Comparison of ENCODE assay signal across 23 cellular contexts in the genomic region with DNA sequence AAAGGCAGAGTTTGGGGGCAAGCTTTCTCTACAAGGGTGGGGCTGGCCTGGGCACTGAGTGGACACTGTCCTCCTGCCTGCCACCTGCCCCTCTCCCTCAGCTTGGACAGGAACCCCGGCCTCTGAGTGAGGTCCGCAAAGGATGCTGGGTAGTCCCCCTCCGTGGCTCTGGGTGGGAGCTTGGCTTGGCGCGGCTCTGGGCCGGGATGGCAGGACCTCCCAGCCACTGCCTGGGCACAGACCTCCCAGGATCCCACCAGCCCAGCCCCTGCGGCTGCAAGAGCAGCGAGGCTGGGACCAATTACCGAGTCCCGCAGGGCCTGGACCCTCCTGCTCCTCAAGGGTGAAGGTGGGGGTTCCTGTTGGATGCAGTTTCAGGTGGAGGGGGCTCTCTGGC. TPM values are rescaled to one million over a fixed set of nuclear protein-coding genes. Genes with fewer than 3 reads are reported as not detected.
DNase-seq lines count a peak whose midpoint lies in the region; ATAC-seq, FAIRE-seq and TF ChIP-seq lines count a peak whose summit lies in the region.
"Had no signal": no experiment of that assay in that cellular context is flagged by ENCODE, and none has a peak within 500 bp of the region (broad histone marks: within the 10 kb centered on the region; RNA-seq: fewer than 3 reads in every experiment).

No MANE protein-coding gene starts in this region.

- TF ChIP-seq RAD21 in HepG2 (CRISPR knock-in tag; IDR thresholded peaks at IDR 0.05) = no peak

- no TSS peak for BruUV-seq in HepG2 (replicated peaks; lab: Mats Ljungman, UMichigan)

- ATAC-seq in HepG2 = no peak
- no peak for ATAC-seq in GM19395 (IDR thresholded peaks at IDR 0.05; ENCODE audit: unreplicated experiment)
- no peak for ATAC-seq in mucosa of descending colon
- ATAC-seq in HG02884 (IDR thresholded peaks at IDR 0.05; ENCODE audit: unreplicated experiment) = no peak
- ATAC-seq: activated CD8-positive, alpha-beta memory T cell treated with anti-CD3 and anti-CD28 coated beads, Interleukin-2, amount 10 ng/mL, durations not matched to agents 7 days and 5 days had no signal

- no peak for TF ChIP-seq CTCF in HepG2 (CRISPR knock-in tag; IDR thresholded peaks at IDR 0.05)
- no peak for TF ChIP-seq CTCF in mucosa of descending colon (IDR thresholded peaks at IDR 0.05)

- no peak overlapping the region for H3K4me3 ChIP-seq in BLaER1 treated with 17β-estradiol and CSF1 and Interleukin-3, amounts not matched to agents 10 nM and 100 nM
- H3K4me3 ChIP-seq in SK-N-MC = no peak overlapping the region
- 0 out of 6 replicates have a peak overlapping the region, but pooled peaks of 1 of the 3 experiments have one; percentile 69 for H3K4me3 ChIP-seq in HepG2 (replicated peaks in 1 of 3; ENCODE audit: insufficient read depth in 1 of 3, low read depth in 2 of 3, low read length in 3 of 3)
- no peak overlapping the region for H3K4me3 ChIP-seq in skeletal muscle tissue (ENCODE audit: low read length in 3 of 3)
- no peak overlapping the region for H3K4me3 ChIP-seq in mucosa of descending colon
- H3K4me3 ChIP-seq: HAP-1 had no signal

- H3K36me3 ChIP-seq in BLaER1 treated with 17β-estradiol and CSF1 and Interleukin-3, amounts not matched to agents 10 nM and 100 nM = no peaks in the 10 kb centered on the region
- H3K36me3 ChIP-seq in SK-N-MC (ENCODE audit: insufficient read depth, low read length) = peaks cover 6% of the 10 kb centered on the region
- no peaks in the 10 kb centered on the region for H3K36me3 ChIP-seq in HepG2 (replicated peaks in 1 of 2; ENCODE audit: control insufficient read depth in 1 of 2, insufficient read depth in 2 of 2, low read length in 2 of 2)
- no peaks in the 10 kb centered on the region for H3K36me3 ChIP-seq in skeletal muscle tissue (ENCODE audit: control insufficient read depth in 3 of 3, insufficient read depth in 3 of 3, low read length in 3 of 3)
- H3K36me3 ChIP-seq in mucosa of descending colon (ENCODE audit: low read depth) = no peaks in the 10 kb centered on the region
- H3K36me3 ChIP-seq: HAP-1, WERI-Rb-1 had no signal

- H3K4me2 ChIP-seq in BLaER1 treated with 17β-estradiol and CSF1 and Interleukin-3, amounts not matched to agents 10 nM and 100 nM = peak overlapping the region in 6 of 11 experiments; percentile 81 to 98 (median 88); a peak in 9 of 22 replicates
- H3K4me2 ChIP-seq in HepG2 (ENCODE audit: low read depth, low read length) = peak overlapping the region; percentile 98

- intact Hi-C loops in HepG2 (cut with micrococcal nuclease; ENCODE audit: unreplicated experiment) (no loop called here), mucosa of descending colon (cut with DNase I, micrococcal nuclease) (no loop called here)

- in situ Hi-C loops in HepG2 (cut with HindIII; ENCODE audit: extremely low pct_ligation_motif_present, low pct_unique_long_range_greater_than_20kb) = no loop called here

- H3K9ac ChIP-seq in BLaER1 treated with 17β-estradiol and CSF1 and Interleukin-3, amounts not matched to agents 10 nM and 100 nM = 0 out of 22 replicates have a peak overlapping the region, but pooled peaks of 1 of the 11 experiments have one; percentile 29
- no peak overlapping the region for H3K9ac ChIP-seq in SK-N-MC (ENCODE audit: insufficient read length)
- peak overlapping the region; percentile 66; the same call in 1 of the 2 replicates for H3K9ac ChIP-seq in HepG2 (ENCODE audit: insufficient read depth, low read depth, low read length)
- peak overlapping the region in 1 of 3 donors; percentile 25 for H3K9ac ChIP-seq in skeletal muscle tissue (ENCODE audit: low read depth in 1 of 3, low read length in 3 of 3)

- TF ChIP-seq POLR2A in HepG2 (IDR thresholded peaks at IDR 0.05; ENCODE audit: insufficient read depth in 1 of 2, low read depth in 2 of 2, low read length in 2 of 2) = no peak

- no peak overlapping the region for H3K27ac ChIP-seq in BLaER1 treated with 17β-estradiol and CSF1 and Interleukin-3, amounts not matched to agents 10 nM and 100 nM
- H3K27ac ChIP-seq in SK-N-MC (peak overlapping the region; percentile 67), HepG2 (ENCODE audit: extremely low read length, insufficient read depth, low read length) (peak overlapping the region; percentile 77), skeletal muscle tissue (ENCODE audit: low read depth, low read length) (peak overlapping the region; percentile 70), substantia nigra (ENCODE audit: low read depth, low read length, poor library complexity, severe bottlenecking) (no peak overlapping the region)
- H3K27ac ChIP-seq: HL-60, WERI-Rb-1 had no signal

- peaks cover 36 to 89% (median 80%) of the 10 kb centered on the region in 10 experiments for H3K4me1 ChIP-seq in BLaER1 treated with 17β-estradiol and CSF1 and Interleukin-3, amounts not matched to agents 10 nM and 100 nM
- H3K4me1 ChIP-seq in HepG2 (ENCODE audit: insufficient read depth, low read length) (peaks cover 74% of the 10 kb centered on the region), skeletal muscle tissue (ENCODE audit: control insufficient read depth in 3 of 3, insufficient read depth in 3 of 3, low read length in 3 of 3) (peaks cover 0 to 23% (median 14%) of the 10 kb centered on the region in 3 donors), mucosa of descending colon (ENCODE audit: low read depth) (peaks cover 5% of the 10 kb centered on the region)
- H3K4me1 ChIP-seq: HAP-1 had no signal

- WGBS in HepG2 (ENCODE audit: low lambda C conversion rate) = 65% methylated on average over 7 of the region's 10 CpGs

- peaks cover 55 to 82% (median 70%) of the 10 kb centered on the region in 11 experiments for H3K27me3 ChIP-seq in BLaER1 treated with 17β-estradiol and CSF1 and Interleukin-3, amounts not matched to agents 10 nM and 100 nM
- H3K27me3 ChIP-seq in HepG2 (ENCODE audit: control insufficient read depth in 1 of 2, insufficient read depth in 2 of 2, low read length in 2 of 2) = no peaks in the 10 kb centered on the region; a peak in 1 of 5 replicates
- H3K27me3 ChIP-seq in skeletal muscle tissue (ENCODE audit: control insufficient read depth in 3 of 3, insufficient read depth in 3 of 3, low read length in 3 of 3) = peaks cover 40 to 73% (median 67%) of the 10 kb centered on the region in 3 donors

- POLR2A ChIA-PET in HepG2 (lab: Yijun Ruan, JAX) = interaction anchor here (0.6 to 9.4 kb wide), 9 partner anchors 10 to 394 kb away, joined by 3 to 252 read pairs (median 6); a partner anchor contains a TSS

- CTCF ChIA-PET in HepG2 (lab: Yijun Ruan, JAX; ENCODE audit: low intra/inter-chr PET ratio, low total read pairs) = no interaction called here

- FAIRE-seq in HepG2 (lab: Jason Lieb, UNC) = no peak
- FAIRE-seq: endometrium, GM12891 had no signal

- no peaks in the 10 kb centered on the region for H3K9me3 ChIP-seq in BLaER1 treated with 17β-estradiol and CSF1 and Interleukin-3, amounts not matched to agents 10 nM and 100 nM (replicated peaks in 1 of 11)
- H3K9me3 ChIP-seq in SK-N-MC (ENCODE audit: low read depth, low read length) (no peaks in the 10 kb centered on the region), HepG2 (ENCODE audit: low read length) (no peaks in the 10 kb centered on the region), skeletal muscle tissue (ENCODE audit: control insufficient read depth in 3 of 3, low read length in 3 of 3) (no peaks in the 10 kb centered on the region), mucosa of descending colon (no peaks in the 10 kb centered on the region)
- H3K9me3 ChIP-seq: HAP-1 had no signal

- H2AFZ ChIP-seq in HepG2 (ENCODE audit: low read length) = no peak overlapping the region

- TF ChIP-seq EP300 in HepG2 (IDR thresholded peaks at IDR 0.05; ENCODE audit: low read depth in 2 of 2, low read length in 2 of 2) (no peak), HepG2 (CRISPR knock-in tag; IDR thresholded peaks at IDR 0.05; ENCODE audit: borderline replicate concordance) (no peak)

- no peak for DNase-seq in SK-N-MC (ENCODE audit: low read depth, low spot score)
- no peak for DNase-seq in HepG2 (ENCODE audit: low spot score)
- no peak for DNase-seq in substantia nigra (lab: John Stamatoyannopoulos, UW)
- DNase-seq in mucosa of descending colon = no peak
- DNase-seq: ACHN; activated CD4-positive, alpha-beta T cell treated with anti-CD3 and anti-CD28 coated beads, Interleukin-2, amount 10 ng/mL, durations not matched to agents 7 days and 5 days; activated CD8-positive, alpha-beta memory T cell treated with anti-CD3 and anti-CD28 coated beads, Interleukin-2, amount 10 ng/mL, durations not matched to agents 7 days and 5 days; aorta; Calu3; dermis blood vessel endothelial cell; NCI-H1092; NCI-H187 treated with DMSO at 0.1 percent for 48 hours; NCI-H524 treated with DMSO at 0.1 percent for 48 hours; stimulated activated CD4-positive, alpha-beta T cell treated with anti-CD3 and anti-CD28 coated beads, Interleukin-1b, Interleukin-23, amount 100 ng/mL, for 48 hours; WERI-Rb-1 had no signal

- peaks cover 4% of the 10 kb centered on the region for H3K79me2 ChIP-seq in HepG2 (ENCODE audit: insufficient read depth, low read length)

- H4K20me1 ChIP-seq in BLaER1 treated with 17β-estradiol and CSF1 and Interleukin-3, amounts not matched to agents 10 nM and 100 nM = peaks cover 0 to 25% (median 6%) of the 10 kb centered on the region in 11 experiments; a peak in 10 of 22 replicates
- no peaks in the 10 kb centered on the region for H4K20me1 ChIP-seq in HepG2 (ENCODE audit: insufficient read depth, low read length)

RNA-seq across cellular contexts. Expression of a gene that starts 2.9 kb away (rescaled TPM):
- total RNA-seq in HepG2 (2016; rRNA removed; fragmentation: Illumina TruSeq; extraction: Trizol) (1.3 and 1.9 TPM in 2 replicates), skeletal muscle tissue (3.7 TPM), mucosa of descending colon (10 to 100 TPM in 2 of 3 donors, 1 to 10 TPM in 1; 4.7 to 20.0 (median 12.6) TPM)
- 1.1 and 1.6 TPM in 2 replicates for total RNA-seq in HepG2 (2016; cell fraction: cytosol; rRNA removed; fragmentation: Illumina TruSeq; extraction: Trizol; ENCODE audit: low read depth)
- 0.94 and 1.8 TPM in 2 replicates for total RNA-seq in HepG2 (2016; cell fraction: insoluble cytoplasmic fraction; rRNA removed; fragmentation: Illumina TruSeq; extraction: Trizol)
- total RNA-seq in HepG2 (2016; cell fraction: membrane; rRNA removed; fragmentation: Illumina TruSeq; extraction: Trizol) = 2.7 and 3.0 TPM in 2 replicates
- 1.4 and 2.1 TPM in 2 replicates for total RNA-seq in HepG2 (2016; cell fraction: nucleus; rRNA removed; fragmentation: Illumina TruSeq; extraction: Trizol)
- polyA plus RNA-seq in HepG2 (2011; rRNA removed) = 1.6 and 2.0 TPM in 2 replicates
- 1.1 and 2.3 TPM in 2 replicates for polyA plus RNA-seq in HepG2 (2011; cell fraction: cytosol; rRNA removed)
- 8.4 and 10.3 TPM in 2 replicates for polyA plus RNA-seq in HepG2 (2011; cell fraction: nucleus; rRNA removed)
- 2.4 and 3.1 TPM in 2 replicates for polyA plus RNA-seq in HepG2 (2012)
- 1.8 and 1.9 TPM in 2 replicates for polyA plus RNA-seq in HepG2 (2016; cell fraction: cytosol; fragmentation: Illumina TruSeq; extraction: Trizol; ENCODE audit: low read depth)
- polyA plus RNA-seq in HepG2 (2016; cell fraction: insoluble cytoplasmic fraction; fragmentation: Illumina TruSeq; extraction: Trizol; ENCODE audit: low read depth) = 7.2 and 8.4 TPM in 2 replicates
- polyA plus RNA-seq in HepG2 (2016; cell fraction: membrane; fragmentation: Illumina TruSeq; extraction: Trizol; ENCODE audit: low read depth) = 3.3 and 4.0 TPM in 2 replicates
- polyA plus RNA-seq in HepG2 (2016; cell fraction: nucleus; fragmentation: Illumina TruSeq; extraction: Trizol; ENCODE audit: insufficient read depth, low read depth) = 9.0 and 10.0 TPM in 2 replicates
- 0.28 and 1.8 TPM in 2 replicates for polyA minus RNA-seq in HepG2 (2011; rRNA and poly(A)+ RNA removed; ENCODE audit: low replicate concordance)
- 1.9 and 4.0 TPM in 2 replicates for polyA minus RNA-seq in HepG2 (2011; cell fraction: cytosol; rRNA and poly(A)+ RNA removed)
- 0.77 and 0.87 TPM in 2 replicates for polyA minus RNA-seq in HepG2 (2011; cell fraction: nucleus; rRNA and poly(A)+ RNA removed)
- total RNA-seq: Calu3 had no signal

RNA-seq across cellular contexts. Expression of a gene that starts 10.7 kb away (rescaled TPM):
- total RNA-seq in HepG2 (2016; rRNA removed; fragmentation: Illumina TruSeq; extraction: Trizol) (25.9 and 33.7 TPM in 2 replicates), skeletal muscle tissue (8.4 TPM), mucosa of descending colon (10 to 100 TPM in 1 of 3 donors, 1 to 10 TPM in 2; 4.1 to 46.1 (median 9.5) TPM)
- total RNA-seq in HepG2 (2016; cell fraction: cytosol; rRNA removed; fragmentation: Illumina TruSeq; extraction: Trizol; ENCODE audit: low read depth) = 58.0 and 75.2 TPM in 2 replicates
- 25.2 and 31.6 TPM in 2 replicates for total RNA-seq in HepG2 (2016; cell fraction: insoluble cytoplasmic fraction; rRNA removed; fragmentation: Illumina TruSeq; extraction: Trizol)
- 54.3 and 70.5 TPM in 2 replicates for total RNA-seq in HepG2 (2016; cell fraction: membrane; rRNA removed; fragmentation: Illumina TruSeq; extraction: Trizol)
- total RNA-seq in HepG2 (2016; cell fraction: nucleus; rRNA removed; fragmentation: Illumina TruSeq; extraction: Trizol) = 19.6 and 25.2 TPM in 2 replicates
- 28.1 and 36.8 TPM in 2 replicates for polyA plus RNA-seq in HepG2 (2011; rRNA removed)
- polyA plus RNA-seq in HepG2 (2011; cell fraction: cytosol; rRNA removed) = 22.9 and 25.9 TPM in 2 replicates
- polyA plus RNA-seq in HepG2 (2011; cell fraction: nucleus; rRNA removed) = 101 and 106 TPM in 2 replicates
- polyA plus RNA-seq in HepG2 (2012) = 70.9 and 75.4 TPM in 2 replicates
- polyA plus RNA-seq in HepG2 (2016; cell fraction: cytosol; fragmentation: Illumina TruSeq; extraction: Trizol; ENCODE audit: low read depth) = 308 and 317 TPM in 2 replicates
- 54.5 and 74.5 TPM in 2 replicates for polyA plus RNA-seq in HepG2 (2016; cell fraction: insoluble cytoplasmic fraction; fragmentation: Illumina TruSeq; extraction: Trizol; ENCODE audit: low read depth)
- 232 and 236 TPM in 2 replicates for polyA plus RNA-seq in HepG2 (2016; cell fraction: membrane; fragmentation: Illumina TruSeq; extraction: Trizol; ENCODE audit: low read depth)
- polyA plus RNA-seq in HepG2 (2016; cell fraction: nucleus; fragmentation: Illumina TruSeq; extraction: Trizol; ENCODE audit: insufficient read depth, low read depth) = 80.5 and 83.8 TPM in 2 replicates
- polyA minus RNA-seq in HepG2 (2011; rRNA and poly(A)+ RNA removed; ENCODE audit: low replicate concordance) = 42.1 and 65.5 TPM in 2 replicates
- 21.6 and 27.5 TPM in 2 replicates for polyA minus RNA-seq in HepG2 (2011; cell fraction: cytosol; rRNA and poly(A)+ RNA removed)
- 32.7 and 36.6 TPM in 2 replicates for polyA minus RNA-seq in HepG2 (2011; cell fraction: nucleus; rRNA and poly(A)+ RNA removed)

RNA-seq across cellular contexts. Expression of a gene that starts 16.3 kb away (rescaled TPM):
- total RNA-seq in HepG2 (2016; rRNA removed; fragmentation: Illumina TruSeq; extraction: Trizol) (36.8 and 80.0 TPM in 2 replicates), skeletal muscle tissue (0.52 TPM), mucosa of descending colon (1 to 10 TPM; 1.0 to 1.8 (median 1.7) TPM)
- total RNA-seq in HepG2 (2016; cell fraction: cytosol; rRNA removed; fragmentation: Illumina TruSeq; extraction: Trizol; ENCODE audit: low read depth) = 48.6 and 61.3 TPM in 2 replicates
- 39.0 and 80.0 TPM in 2 replicates for total RNA-seq in HepG2 (2016; cell fraction: insoluble cytoplasmic fraction; rRNA removed; fragmentation: Illumina TruSeq; extraction: Trizol)
- total RNA-seq in HepG2 (2016; cell fraction: membrane; rRNA removed; fragmentation: Illumina TruSeq; extraction: Trizol) = 57.5 and 77.5 TPM in 2 replicates
- total RNA-seq in HepG2 (2016; cell fraction: nucleus; rRNA removed; fragmentation: Illumina TruSeq; extraction: Trizol) = 68.2 and 72.7 TPM in 2 replicates
- 22.1 and 27.2 TPM in 2 replicates for polyA plus RNA-seq in HepG2 (2011; rRNA removed)
- 22.8 and 58.2 TPM in 2 replicates for polyA plus RNA-seq in HepG2 (2011; cell fraction: cytosol; rRNA removed)
- polyA plus RNA-seq in HepG2 (2011; cell fraction: nucleus; rRNA removed) = 143 and 193 TPM in 2 replicates
- polyA plus RNA-seq in HepG2 (2012) = 13.4 and 16.2 TPM in 2 replicates
- polyA plus RNA-seq in HepG2 (2016; cell fraction: cytosol; fragmentation: Illumina TruSeq; extraction: Trizol; ENCODE audit: low read depth) = 59.0 and 74.0 TPM in 2 replicates
- polyA plus RNA-seq in HepG2 (2016; cell fraction: insoluble cytoplasmic fraction; fragmentation: Illumina TruSeq; extraction: Trizol; ENCODE audit: low read depth) = 48.7 and 49.5 TPM in 2 replicates
- polyA plus RNA-seq in HepG2 (2016; cell fraction: membrane; fragmentation: Illumina TruSeq; extraction: Trizol; ENCODE audit: low read depth) = 58.9 and 64.4 TPM in 2 replicates
- 152 and 164 TPM in 2 replicates for polyA plus RNA-seq in HepG2 (2016; cell fraction: nucleus; fragmentation: Illumina TruSeq; extraction: Trizol; ENCODE audit: insufficient read depth, low read depth)
- polyA minus RNA-seq in HepG2 (2011; rRNA and poly(A)+ RNA removed; ENCODE audit: low replicate concordance) = 1.8 and 19.7 TPM in 2 replicates
- 15.0 and 21.9 TPM in 2 replicates for polyA minus RNA-seq in HepG2 (2011; cell fraction: cytosol; rRNA and poly(A)+ RNA removed)
- 21.8 and 31.2 TPM in 2 replicates for polyA minus RNA-seq in HepG2 (2011; cell fraction: nucleus; rRNA and poly(A)+ RNA removed)

RNA-seq across cellular contexts. Expression of a gene that starts 27.0 kb away (rescaled TPM):
- total RNA-seq in HepG2 (2016; rRNA removed; fragmentation: Illumina TruSeq; extraction: Trizol) (10.2 and 10.7 TPM in 2 replicates), skeletal muscle tissue (5.2 TPM), mucosa of descending colon (1 to 10 TPM; 4.7 to 6.9 (median 6.5) TPM)
- 8.3 and 13.6 TPM in 2 replicates for total RNA-seq in HepG2 (2016; cell fraction: cytosol; rRNA removed; fragmentation: Illumina TruSeq; extraction: Trizol; ENCODE audit: low read depth)
- 9.9 and 10.3 TPM in 2 replicates for total RNA-seq in HepG2 (2016; cell fraction: insoluble cytoplasmic fraction; rRNA removed; fragmentation: Illumina TruSeq; extraction: Trizol)
- total RNA-seq in HepG2 (2016; cell fraction: membrane; rRNA removed; fragmentation: Illumina TruSeq; extraction: Trizol) = 24.1 and 24.7 TPM in 2 replicates
- 7.0 and 7.6 TPM in 2 replicates for total RNA-seq in HepG2 (2016; cell fraction: nucleus; rRNA removed; fragmentation: Illumina TruSeq; extraction: Trizol)
- 11.9 and 14.7 TPM in 2 replicates for polyA plus RNA-seq in HepG2 (2011; rRNA removed)
- 11.7 and 19.3 TPM in 2 replicates for polyA plus RNA-seq in HepG2 (2011; cell fraction: cytosol; rRNA removed)
- polyA plus RNA-seq in HepG2 (2011; cell fraction: nucleus; rRNA removed) = 12.6 and 13.6 TPM in 2 replicates
- 4.4 and 6.8 TPM in 2 replicates for polyA plus RNA-seq in HepG2 (2012)
- 18.0 and 22.1 TPM in 2 replicates for polyA plus RNA-seq in HepG2 (2016; cell fraction: cytosol; fragmentation: Illumina TruSeq; extraction: Trizol; ENCODE audit: low read depth)
- 14.2 and 16.6 TPM in 2 replicates for polyA plus RNA-seq in HepG2 (2016; cell fraction: insoluble cytoplasmic fraction; fragmentation: Illumina TruSeq; extraction: Trizol; ENCODE audit: low read depth)
- 25.0 and 29.7 TPM in 2 replicates for polyA plus RNA-seq in HepG2 (2016; cell fraction: membrane; fragmentation: Illumina TruSeq; extraction: Trizol; ENCODE audit: low read depth)
- 9.7 and 10.6 TPM in 2 replicates for polyA plus RNA-seq in HepG2 (2016; cell fraction: nucleus; fragmentation: Illumina TruSeq; extraction: Trizol; ENCODE audit: insufficient read depth, low read depth)
- polyA minus RNA-seq in HepG2 (2011; rRNA and poly(A)+ RNA removed; ENCODE audit: low replicate concordance) = 15.8 and 18.5 TPM in 2 replicates
- polyA minus RNA-seq in HepG2 (2011; cell fraction: cytosol; rRNA and poly(A)+ RNA removed) = 8.1 and 9.1 TPM in 2 replicates
- polyA minus RNA-seq in HepG2 (2011; cell fraction: nucleus; rRNA and poly(A)+ RNA removed) = 4.5 and 5.5 TPM in 2 replicates

RNA-seq across cellular contexts. Expression of a gene that starts 27.6 kb away (rescaled TPM):
- total RNA-seq in HepG2 (2016; rRNA removed; fragmentation: Illumina TruSeq; extraction: Trizol) (0.27 and 0.35 TPM in 2 replicates), skeletal muscle tissue (0.52 TPM), mucosa of descending colon (under 1 TPM; 0.26 to 0.76 (median 0.39) TPM)
- not detected in 2 replicates for total RNA-seq in HepG2 (2016; cell fraction: cytosol; rRNA removed; fragmentation: Illumina TruSeq; extraction: Trizol; ENCODE audit: low read depth)
- total RNA-seq in HepG2 (2016; cell fraction: insoluble cytoplasmic fraction; rRNA removed; fragmentation: Illumina TruSeq; extraction: Trizol) = 0.16 and 0.56 TPM in 2 replicates
- 0.12 and 0.14 TPM in 2 replicates for total RNA-seq in HepG2 (2016; cell fraction: membrane; rRNA removed; fragmentation: Illumina TruSeq; extraction: Trizol)
- total RNA-seq in HepG2 (2016; cell fraction: nucleus; rRNA removed; fragmentation: Illumina TruSeq; extraction: Trizol) = 0.25 and 0.28 TPM in 2 replicates
- 0.71 and 0.77 TPM in 2 replicates for polyA plus RNA-seq in HepG2 (2011; rRNA removed)
- polyA plus RNA-seq in HepG2 (2011; cell fraction: cytosol; rRNA removed) = 0.37 and 0.86 TPM in 2 replicates
- polyA plus RNA-seq in HepG2 (2011; cell fraction: nucleus; rRNA removed) = 0.99 and 1.1 TPM in 2 replicates
- 0.28 and 0.56 TPM in 2 replicates for polyA plus RNA-seq in HepG2 (2012)
- polyA plus RNA-seq in HepG2 (2016; cell fraction: cytosol; fragmentation: Illumina TruSeq; extraction: Trizol; ENCODE audit: low read depth) = not detected in 2 replicates
- 0.32 and 0.40 TPM in 2 replicates for polyA plus RNA-seq in HepG2 (2016; cell fraction: insoluble cytoplasmic fraction; fragmentation: Illumina TruSeq; extraction: Trizol; ENCODE audit: low read depth)
- polyA plus RNA-seq in HepG2 (2016; cell fraction: membrane; fragmentation: Illumina TruSeq; extraction: Trizol; ENCODE audit: low read depth) = 0.08 TPM in 1 of 2 replicates, not detected in the other
- polyA plus RNA-seq in HepG2 (2016; cell fraction: nucleus; fragmentation: Illumina TruSeq; extraction: Trizol; ENCODE audit: insufficient read depth, low read depth) = 0.33 and 0.61 TPM in 2 replicates
- polyA minus RNA-seq in HepG2 (2011; rRNA and poly(A)+ RNA removed; ENCODE audit: low replicate concordance) = 0.14 and 3.0 TPM in 2 replicates
- 0.59 and 0.62 TPM in 2 replicates for polyA minus RNA-seq in HepG2 (2011; cell fraction: cytosol; rRNA and poly(A)+ RNA removed)
- 0.13 and 0.25 TPM in 2 replicates for polyA minus RNA-seq in HepG2 (2011; cell fraction: nucleus; rRNA and poly(A)+ RNA removed)

Comparison
In these comparisons a context has a peak if more than half of its experiments do, and no peak if none do; other contexts are left out.
1. H3K27ac ChIP-seq: peak in SK-N-MC (single experiment), HepG2 (single experiment) and skeletal muscle tissue (single experiment); none in BLaER1 treated with 17β-estradiol and CSF1 and Interleukin-3, amounts not matched to agents 10 nM and 100 nM (0 of 11) and substantia nigra (single experiment).
2. RNA of a gene that starts 16.3 kb away (total RNA-seq): 36.8 to 80.0 TPM in HepG2; 1.0 to 1.8 TPM in mucosa of descending colon and 0.52 TPM in skeletal muscle tissue (single experiment); every median in the first group is over 10 times any median in the second.